Comparison of ENCODE assay signal across 10 cellular contexts in genomic region chr13:110726726-110727125, GRCh38. TPM values are rescaled to one million over a fixed set of nuclear protein-coding genes. Genes with fewer than 3 reads are reported as not detected.
DNase-seq lines count a peak whose midpoint lies in the region; ATAC-seq, FAIRE-seq and TF ChIP-seq lines count a peak whose summit lies in the region.
"Had no signal": no experiment of that assay in that cellular context is flagged by ENCODE, and none has a peak within 500 bp of the region (broad histone marks: within the 10 kb centered on the region; RNA-seq: fewer than 3 reads in every experiment).

No MANE protein-coding gene starts in this region.

- H3K9me3 ChIP-seq in small intestine (ENCODE audit: control insufficient read depth, low read depth): no peaks in the 10 kb centered on the region
- H3K9me3 ChIP-seq: right lobe of liver had no signal

- intact Hi-C loops in activated CD8-positive, alpha-beta T cell treated with anti-CD3 and anti-CD28 coated beads for 36 hours (cut with micrococcal nuclease): no loop called here

- no peak for FAIRE-seq in small intestine (lab: Jason Lieb, UNC)

- H3K4me1 ChIP-seq in small intestine (ENCODE audit: control insufficient read depth in 2 of 2, insufficient read depth in 1 of 2, low read depth in 1 of 2, low read length in 1 of 2): peaks cover 0 to 5% of the 10 kb centered on the region in 2 donors
- H3K4me1 ChIP-seq: right lobe of liver had no signal

- POLR2A ChIA-PET in activated CD8-positive, alpha-beta T cell treated with anti-CD3 and anti-CD28 coated beads for 36 hours (lab: Charles Lee): interaction anchor here (1.8 kb wide), 1 partner anchor 14 kb away, joined by 5 read pairs; no protein-coding TSS in a partner anchor

- no peak overlapping the region for H3K27ac ChIP-seq in small intestine (ENCODE audit: low read depth in 1 of 2, low read length in 1 of 2)
- H3K27ac ChIP-seq: right lobe of liver had no signal

- DNase-seq in GM12865 (ENCODE audit: low read depth) (peak; percentile 75), small intestine (peak; percentile 42), HPDE6-E6E7 (ENCODE audit: extremely low spot score) (no peak), pons (ENCODE audit: low spot score) (no peak), H7 (no peak)
- DNase-seq in activated CD8-positive, alpha-beta T cell treated with anti-CD3 and anti-CD28 coated beads for 36 hours: peak; percentile 87
- DNase-seq: foreskin melanocyte, right lobe of liver had no signal

- no peaks in the 10 kb centered on the region for H3K36me3 ChIP-seq in small intestine (ENCODE audit: control insufficient read depth in 2 of 2, insufficient read depth in 2 of 2, low read length in 2 of 2)
- no peaks in the 10 kb centered on the region for H3K36me3 ChIP-seq in H7 (replicated peaks; ENCODE audit: control insufficient read depth, insufficient read depth, low read length)

- ATAC-seq in HG03520 (IDR thresholded peaks at IDR 0.05; ENCODE audit: unreplicated experiment) (peak; percentile 76), GM19035 (IDR thresholded peaks at IDR 0.05; ENCODE audit: unreplicated experiment) (no peak)
- ATAC-seq in activated CD8-positive, alpha-beta T cell treated with anti-CD3 and anti-CD28 coated beads for 36 hours: peak; percentile 98

- H3K4me3 Mint-ChIP-seq in activated CD8-positive, alpha-beta T cell treated with anti-CD3 and anti-CD28 coated beads for 36 hours: peak overlapping the region; percentile 28

- peaks cover 22% of the 10 kb centered on the region for H3K4me1 Mint-ChIP-seq in activated CD8-positive, alpha-beta T cell treated with anti-CD3 and anti-CD28 coated beads for 36 hours (ENCODE audit: low read depth)

- 56 to 75% (median 66%) methylated on average over 9 of the region's 9 CpGs for WGBS in small intestine, 3 donors

- H3K4me3 ChIP-seq in GM12865 (ENCODE audit: low read depth, low read length): no peak overlapping the region
- no peak overlapping the region for H3K4me3 ChIP-seq in small intestine (ENCODE audit: low read depth in 1 of 2, low read length in 2 of 2)
- no peak overlapping the region for H3K4me3 ChIP-seq in H7 (ENCODE audit: insufficient read depth, low read depth, low read length)
- H3K4me3 ChIP-seq: right lobe of liver had no signal

- peaks cover 2% of the 10 kb centered on the region for H3K36me3 Mint-ChIP-seq in activated CD8-positive, alpha-beta T cell treated with anti-CD3 and anti-CD28 coated beads for 36 hours (ENCODE audit: low read depth)

- no peaks in the 10 kb centered on the region for H3K27me3 Mint-ChIP-seq in activated CD8-positive, alpha-beta T cell treated with anti-CD3 and anti-CD28 coated beads for 36 hours

- no peaks in the 10 kb centered on the region for H3K9me3 Mint-ChIP-seq in activated CD8-positive, alpha-beta T cell treated with anti-CD3 and anti-CD28 coated beads for 36 hours

- H3K27ac Mint-ChIP-seq in activated CD8-positive, alpha-beta T cell treated with anti-CD3 and anti-CD28 coated beads for 36 hours: peak overlapping the region; percentile 82

- H3K27me3 ChIP-seq in small intestine (ENCODE audit: control insufficient read depth in 2 of 2, insufficient read depth in 2 of 2, low read length in 2 of 2) (no peaks in the 10 kb centered on the region), H7 (ENCODE audit: control insufficient read depth, insufficient read depth, low read length) (no peaks in the 10 kb centered on the region)
- H3K27me3 ChIP-seq: right lobe of liver had no signal

- CTCF ChIA-PET in activated CD8-positive, alpha-beta T cell treated with anti-CD3 and anti-CD28 coated beads for 36 hours (lab: Charles Lee): no interaction called here

- TF ChIP-seq CTCF in GM12865 (IDR thresholded peaks at IDR 0.05; ENCODE audit: insufficient read depth, low read depth, low read length, missing control alignments): no peak
- no peak for TF ChIP-seq CTCF in activated CD8-positive, alpha-beta T cell treated with anti-CD3 and anti-CD28 coated beads for 36 hours (IDR thresholded peaks at IDR 0.05)

RNA-seq across cellular contexts. Expression of gene ING1, which starts 13.2 kb away (rescaled TPM):
- total RNA-seq in activated CD8-positive, alpha-beta T cell treated with anti-CD3 and anti-CD28 coated beads for 36 hours: 10 to 100 TPM; 22.0 to 22.2 TPM
- polyA plus RNA-seq in small intestine: 10 to 100 TPM; 10.8 to 18.6 (median 15.7) TPM
- 21.7 and 23.1 TPM in 2 replicates for total RNA-seq in H7 (2014; rRNA removed; shearing (Covaris generic))

RNA-seq across cellular contexts. Expression of gene CARS2, which starts 20.8 kb away (rescaled TPM):
- 10 to 100 TPM; 60.7 to 63.0 TPM for total RNA-seq in activated CD8-positive, alpha-beta T cell treated with anti-CD3 and anti-CD28 coated beads for 36 hours
- 10 to 100 TPM; 69.7 to 92.6 (median 77.3) TPM for polyA plus RNA-seq in small intestine
- total RNA-seq in H7 (2014; rRNA removed; shearing (Covaris generic)): 40.0 and 44.3 TPM in 2 replicates

Comparison
In these comparisons a context has a peak if more than half of its experiments do, and no peak if none do; other contexts are left out.
1. DNase-seq: peak in GM12865 (single experiment), activated CD8-positive, alpha-beta T cell treated with anti-CD3 and anti-CD28 coated beads for 36 hours (single experiment) and small intestine (single experiment); none in HPDE6-E6E7 (single experiment), pons (single experiment) and H7 (single experiment).